10 cellular contexts compared by ENCODE assay signal in genomic region chr3:159761826-159762225, GRCh38.
DNase-seq lines count a peak whose midpoint lies in the region; ATAC-seq and TF ChIP-seq lines count a peak whose summit lies in the region.
"Had no signal": no experiment of that assay in that cellular context is flagged by ENCODE, and none has a peak within 500 bp of the region (broad histone marks: within the 10 kb centered on the region; RNA-seq: fewer than 3 reads in every experiment).

No MANE protein-coding gene starts in this region.

- peak overlapping the region in 2 of 4 donors; percentile 74 to 83 for H3K4me3 ChIP-seq in esophagus squamous epithelium
- H3K4me3 ChIP-seq in sigmoid colon = no peak overlapping the region

- DNase-seq in G401 (ENCODE audit: low spot score) (peak; percentile 66), RWPE1 (ENCODE audit: low spot score) (no peak), esophagus squamous epithelium (lab: John Stamatoyannopoulos, UW) (no peak), sigmoid colon (no peak), NCI-H2196 treated with DMSO at 0.1 percent for 48 hours (lab: John Stamatoyannopoulos, UW; ENCODE audit: unreplicated experiment) (no peak)
- DNase-seq in activated T-cell treated with anti-CD3 and anti-CD28 coated beads, Interleukin-2, amount 50 U/mL, for 48 hours = no peak
- DNase-seq in activated naive CD4-positive, alpha-beta T cell treated with Interleukin-2 at 50 U/mL for 16 hours = no peak
- DNase-seq: brain microvascular endothelial cell, Karpas-422 had no signal

- CTCF ChIA-PET in RWPE1 (lab: Yijun Ruan, JAX) = interaction anchor here (1.0 to 1.9 kb wide), 2 partner anchors 42 to 44 kb away, joined by 3 to 10 read pairs; no protein-coding TSS in a partner anchor

- TF ChIP-seq POLR2A in esophagus squamous epithelium (IDR thresholded peaks at IDR 0.05) (no peak), sigmoid colon (IDR thresholded peaks at IDR 0.05) (no peak)

- H3K4me1 ChIP-seq in esophagus squamous epithelium = peaks cover 10 to 60% (median 18%) of the 10 kb centered on the region in 3 donors
- peaks cover 0 to 34% (median 30%) of the 10 kb centered on the region in 4 donors for H3K4me1 ChIP-seq in sigmoid colon

- TF ChIP-seq EP300 in sigmoid colon (IDR thresholded peaks at IDR 0.05) = no peak

- 51 to 55% methylated on average over 2 of the region's 2 CpGs for WGBS in esophagus squamous epithelium, 2 donors
- 85 to 89% methylated on average over 2 of the region's 2 CpGs for WGBS in sigmoid colon, 2 donors

- intact Hi-C loops in esophagus squamous epithelium (cut with DNase I) = no loop called here
- intact Hi-C loops in sigmoid colon (cut with DNase I) = loop anchor here (2.0 to 10.0 kb wide), 4 partner anchors 43 to 643 kb away; no protein-coding TSS in a partner anchor

- H3K9me3 ChIP-seq in esophagus squamous epithelium = no peaks in the 10 kb centered on the region
- no peaks in the 10 kb centered on the region for H3K9me3 ChIP-seq in sigmoid colon

- no peaks in the 10 kb centered on the region for H3K36me3 ChIP-seq in esophagus squamous epithelium
- no peaks in the 10 kb centered on the region for H3K36me3 ChIP-seq in sigmoid colon
- H3K36me3 ChIP-seq: brain microvascular endothelial cell had no signal

- H3K27me3 ChIP-seq in esophagus squamous epithelium (peaks cover 0 to 36% (median 0%) of the 10 kb centered on the region in 4 donors), sigmoid colon (no peaks in the 10 kb centered on the region)
- H3K27me3 ChIP-seq: brain microvascular endothelial cell had no signal

- ATAC-seq in HG02870 (IDR thresholded peaks at IDR 0.05; ENCODE audit: unreplicated experiment) = no peak

- POLR2A ChIA-PET in RWPE1 (lab: Yijun Ruan, JAX; ENCODE audit: low non-redundant PET) = no interaction called here

- in situ Hi-C loops in G401 (cut with HindIII; ENCODE audit: low sequenced_read_pairs) = no loop called here

- TF ChIP-seq CTCF in RWPE1 (conservative IDR thresholded peaks at IDR 0.05; ENCODE audit: low read depth) = no peak
- TF ChIP-seq CTCF in esophagus squamous epithelium (IDR thresholded peaks at IDR 0.05) = no peak
- no peak for TF ChIP-seq CTCF in sigmoid colon (IDR thresholded peaks at IDR 0.05)

- H3K27ac ChIP-seq in RWPE1 (peak overlapping the region; percentile 98), esophagus squamous epithelium (peak overlapping the region; percentile 91 to 96 (median 92)), sigmoid colon (peak overlapping the region; percentile 97 to 100 (median 100))
